In the genomic region with DNA sequence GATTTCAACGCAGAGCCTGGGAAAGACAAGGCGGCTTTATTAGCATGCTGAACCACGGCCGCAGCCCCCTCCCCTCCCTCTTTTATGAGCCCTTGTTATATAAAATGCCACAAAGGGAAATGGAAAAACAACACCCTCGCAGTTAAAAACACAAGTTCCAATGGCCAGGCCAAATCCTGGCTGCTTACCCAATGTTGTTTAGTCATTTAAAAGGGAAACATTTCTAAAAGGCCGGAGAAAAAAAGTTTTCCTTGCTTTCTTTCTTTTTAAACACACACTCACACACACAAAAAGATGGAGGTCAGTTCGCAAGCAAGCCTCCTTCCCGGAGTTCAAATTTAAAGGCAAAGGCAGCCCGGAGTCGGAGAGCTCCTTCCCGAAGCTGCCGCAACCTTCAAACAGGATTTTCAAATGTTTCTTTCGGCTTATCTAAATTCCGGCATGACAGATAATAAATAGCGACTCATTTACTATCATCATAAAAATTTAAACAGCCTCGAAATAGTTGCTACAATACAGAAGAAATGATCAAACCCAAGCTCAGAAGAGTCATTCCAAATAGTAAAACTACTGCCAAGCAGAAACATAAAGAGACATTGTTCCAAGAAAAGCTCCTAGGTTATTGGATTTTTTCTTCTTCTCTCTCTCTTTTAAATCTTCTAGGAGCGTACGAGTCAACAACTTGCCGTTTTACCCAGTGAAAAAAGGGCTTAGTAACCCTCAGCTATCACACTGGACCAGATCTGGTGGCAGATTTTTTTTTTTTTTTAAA, we compare ENCODE assay signal across 12 cellular contexts. TPM values are rescaled to one million over a fixed set of nuclear protein-coding genes. Genes with fewer than 3 reads are reported as not detected.
DNase-seq lines count a peak whose midpoint lies in the region; ATAC-seq and TF ChIP-seq lines count a peak whose summit lies in the region.
"Had no signal": no experiment of that assay in that cellular context is flagged by ENCODE, and none has a peak within 500 bp of the region (broad histone marks: within the 10 kb centered on the region; RNA-seq: fewer than 3 reads in every experiment).

No MANE protein-coding gene starts in this region.

- ATAC-seq in HG02763 (IDR thresholded peaks at IDR 0.05; ENCODE audit: unreplicated experiment), result no peak
- ATAC-seq: SK-N-SH treated with all-trans-retinoic acid at 6 μM for 48 hours had no signal

- BruUV-seq in A673 (replicated peaks; lab: Mats Ljungman, UMichigan), result TSS peak; percentile 50

- H3K27me3 ChIP-seq in A673 (replicated peaks; ENCODE audit: insufficient read depth, low read depth, low read length, poor library complexity), result no peaks in the 10 kb centered on the region
- H3K27me3 ChIP-seq in esophagus muscularis mucosa, result peaks cover 0 to 72% (median 19%) of the 10 kb centered on the region in 4 donors

- intact Hi-C loops in A673 (cut with micrococcal nuclease; ENCODE audit: unreplicated experiment), result no loop called here
- intact Hi-C loops in esophagus muscularis mucosa (cut with DNase I), result loop anchor here (5.0 kb wide), 1 partner anchor 156 kb away; a partner anchor contains a TSS
- intact Hi-C loops in activated T-helper 2 cell treated with anti-CD3 and anti-CD28 coated beads, Interferon-gamma antibody, Interleukin-2, Interleukin-4, amounts not matched to agents 10 μg/mL and 5 μg/mL and 100 μg/mL, durations not matched to agents 14 hours and 24 hours and 36 hours (cut with micrococcal nuclease), result loop anchor here (5.0 kb wide), 1 partner anchor 76 kb away; no protein-coding TSS in a partner anchor

- TF ChIP-seq EP300 in esophagus muscularis mucosa (IDR thresholded peaks at IDR 0.05), result no peak

- H3K9me3 ChIP-seq in A673 (ENCODE audit: low read depth, low read length, poor library complexity, severe bottlenecking) (no peaks in the 10 kb centered on the region), esophagus muscularis mucosa (no peaks in the 10 kb centered on the region)

- 10% methylated on average over 19 of the region's 19 CpGs for WGBS in esophagus muscularis mucosa

- DNase-seq in A673 (ENCODE audit: low spot score) (no peak), NCI-H2227 treated with DMSO at 0.1 percent for 48 hours (lab: John Stamatoyannopoulos, UW) (peak; percentile 42), esophagus muscularis mucosa (ENCODE audit: extremely low spot score) (no peak), neural crest cell (ENCODE audit: low read depth, low spot score) (peak; percentile 15), NCI-H510A treated with DMSO at 0.1 percent for 48 hours (lab: John Stamatoyannopoulos, UW) (no peak), 8988T (no peak)
- no peak for DNase-seq in activated T-helper 2 cell treated with anti-CD3 and anti-CD28 coated beads, Interferon-gamma antibody, Interleukin-2, Interleukin-4, amounts not matched to agents 10 μg/mL and 5 μg/mL and 100 μg/mL, durations not matched to agents 14 hours and 24 hours and 36 hours (ENCODE audit: low spot score)
- DNase-seq: activated CD8-positive, alpha-beta memory T cell treated with anti-CD3 and anti-CD28 coated beads, Interleukin-2, amount 50 U/mL, for 4 hours; NCI-H226 had no signal

- no peaks in the 10 kb centered on the region for H3K27me3 Mint-ChIP-seq in neural crest cell (ENCODE audit: low read depth)
- peaks cover 43% of the 10 kb centered on the region for H3K27me3 Mint-ChIP-seq in activated T-helper 2 cell treated with anti-CD3 and anti-CD28 coated beads, Interferon-gamma antibody, Interleukin-2, Interleukin-4, amounts not matched to agents 10 μg/mL and 5 μg/mL and 100 μg/mL, durations not matched to agents 14 hours and 24 hours and 36 hours (ENCODE audit: low read depth)

- H3K9me3 Mint-ChIP-seq in neural crest cell, result no peaks in the 10 kb centered on the region
- no peaks in the 10 kb centered on the region for H3K9me3 Mint-ChIP-seq in activated T-helper 2 cell treated with anti-CD3 and anti-CD28 coated beads, Interferon-gamma antibody, Interleukin-2, Interleukin-4, amounts not matched to agents 10 μg/mL and 5 μg/mL and 100 μg/mL, durations not matched to agents 14 hours and 24 hours and 36 hours

- TF ChIP-seq POLR2A in esophagus muscularis mucosa (IDR thresholded peaks at IDR 0.05; ENCODE audit: low read depth), result no peak

- H3K4me1 ChIP-seq in A673 (ENCODE audit: insufficient read depth, low read length, poor library complexity, severe bottlenecking) (peaks cover 6% of the 10 kb centered on the region), esophagus muscularis mucosa (peaks cover 19 to 55% (median 50%) of the 10 kb centered on the region in 4 donors)

- H3K27ac ChIP-seq in A673 (ENCODE audit: low read depth, low read length, poor library complexity, severe bottlenecking) (peak overlapping the region; percentile 52), esophagus muscularis mucosa (replicated peaks in 1 of 4) (peak overlapping the region; percentile 57 to 89 (median 82))

- H3K36me3 Mint-ChIP-seq in neural crest cell (ENCODE audit: low read depth), result peaks cover 15% of the 10 kb centered on the region
- H3K36me3 Mint-ChIP-seq in activated T-helper 2 cell treated with anti-CD3 and anti-CD28 coated beads, Interferon-gamma antibody, Interleukin-2, Interleukin-4, amounts not matched to agents 10 μg/mL and 5 μg/mL and 100 μg/mL, durations not matched to agents 14 hours and 24 hours and 36 hours (ENCODE audit: low read depth), result no peaks in the 10 kb centered on the region

- peaks cover 50% of the 10 kb centered on the region for H3K4me1 Mint-ChIP-seq in neural crest cell
- peaks cover 10% of the 10 kb centered on the region for H3K4me1 Mint-ChIP-seq in activated T-helper 2 cell treated with anti-CD3 and anti-CD28 coated beads, Interferon-gamma antibody, Interleukin-2, Interleukin-4, amounts not matched to agents 10 μg/mL and 5 μg/mL and 100 μg/mL, durations not matched to agents 14 hours and 24 hours and 36 hours (ENCODE audit: low read depth)

- no peak for TF ChIP-seq CTCF in A673 (conservative IDR thresholded peaks at IDR 0.05; ENCODE audit: low read depth, low read length)
- no peak for TF ChIP-seq CTCF in esophagus muscularis mucosa (IDR thresholded peaks at IDR 0.05)
- no peak for TF ChIP-seq CTCF in neural crest cell (conservative IDR thresholded peaks at IDR 0.05)

- H3K27ac Mint-ChIP-seq in neural crest cell (ENCODE audit: unreplicated experiment), result peak overlapping the region; percentile 97
- H3K27ac Mint-ChIP-seq in activated T-helper 2 cell treated with anti-CD3 and anti-CD28 coated beads, Interferon-gamma antibody, Interleukin-2, Interleukin-4, amounts not matched to agents 10 μg/mL and 5 μg/mL and 100 μg/mL, durations not matched to agents 14 hours and 24 hours and 36 hours, result no peak overlapping the region

- POLR2A ChIA-PET in A673 (lab: Charles Lee; ENCODE audit: low non-redundant PET), result interaction anchor here (0.6 kb wide), 1 partner anchor 407 kb away, joined by 4 read pairs; a partner anchor contains a TSS

- peak overlapping the region; percentile 97 for H3K4me3 Mint-ChIP-seq in neural crest cell
- H3K4me3 Mint-ChIP-seq in activated T-helper 2 cell treated with anti-CD3 and anti-CD28 coated beads, Interferon-gamma antibody, Interleukin-2, Interleukin-4, amounts not matched to agents 10 μg/mL and 5 μg/mL and 100 μg/mL, durations not matched to agents 14 hours and 24 hours and 36 hours (ENCODE audit: low read depth), result no peak overlapping the region

- peak overlapping the region; percentile 98 for H3K4me3 ChIP-seq in A673 (ENCODE audit: low read depth, low read length, poor library complexity, severe bottlenecking)
- H3K4me3 ChIP-seq in esophagus muscularis mucosa, result peak overlapping the region; percentile 55 to 80 (median 66)

- CTCF ChIA-PET in A673 (lab: Charles Lee), result no interaction called here

- H3K36me3 ChIP-seq in A673 (ENCODE audit: insufficient read depth, low read length, poor library complexity, severe bottlenecking) (peaks cover 8% of the 10 kb centered on the region), esophagus muscularis mucosa (no peaks in the 10 kb centered on the region)

RNA-seq across cellular contexts. Expression of a gene that starts 3.5 kb away (rescaled TPM):
- total RNA-seq in A673 (2021) (13.2 and 17.9 TPM in 2 replicates), esophagus muscularis mucosa (1 to 10 TPM in 2 of 4 donors, under 1 TPM in 1, not detected in 1; 0.50 to 9.4 (median 1.8) TPM), neural crest cell (36.5 and 40.4 TPM in 2 replicates)
- total RNA-seq in activated T-helper 2 cell treated with anti-CD3 and anti-CD28 coated beads, Interferon-gamma antibody, Interleukin-2, Interleukin-4, amounts not matched to agents 10 μg/mL and 5 μg/mL and 100 μg/mL, durations not matched to agents 14 hours and 24 hours and 36 hours, result 0.30 and 1.2 TPM in 2 replicates
- total RNA-seq: mononuclear cell had no signal

Comparison
In these comparisons a context has a peak if more than half of its experiments do, and no peak if none do; other contexts are left out.
1. DNase-seq: peak in NCI-H2227 treated with DMSO at 0.1 percent for 48 hours (single experiment) and neural crest cell (single experiment); none in A673 (single experiment), esophagus muscularis mucosa (single experiment), activated T-helper 2 cell treated with anti-CD3 and anti-CD28 coated beads, Interferon-gamma antibody, Interleukin-2, Interleukin-4, amounts not matched to agents 10 μg/mL and 5 μg/mL and 100 μg/mL, durations not matched to agents 14 hours and 24 hours and 36 hours (single experiment), NCI-H510A treated with DMSO at 0.1 percent for 48 hours (single experiment) and 8988T (single experiment).